Comparison of ENCODE assay signal across 12 cellular contexts in the genomic region with DNA sequence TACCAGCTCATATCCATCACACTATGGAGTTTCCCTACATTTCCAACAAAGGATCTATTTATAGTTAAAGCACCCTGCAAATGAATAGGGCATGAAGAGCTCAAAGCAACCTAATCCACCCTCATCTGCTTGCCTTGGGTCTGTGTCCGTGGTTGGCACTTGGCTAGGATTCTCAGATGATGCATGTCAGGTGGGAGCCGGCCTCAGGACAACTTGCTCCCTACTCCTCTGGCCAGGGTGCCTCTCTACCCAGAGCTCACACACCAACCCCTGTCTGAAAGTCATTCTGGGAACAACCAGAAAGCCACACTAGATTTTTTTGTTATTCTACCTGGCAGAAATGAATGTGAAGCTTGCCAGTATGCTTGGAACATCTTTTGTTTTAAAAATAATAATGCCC. TPM values are rescaled to one million over a fixed set of nuclear protein-coding genes. Genes with fewer than 3 reads are reported as not detected.
A peak's percentile ranks its signal among the peaks of the same experiment; 100 is the strongest.
DNase-seq lines count a peak whose midpoint lies in the region; ATAC-seq and TF ChIP-seq lines count a peak whose summit lies in the region.
"Had no signal": no experiment of that assay in that cellular context is flagged by ENCODE, and none has a peak within 500 bp of the region (broad histone marks: within the 10 kb centered on the region; RNA-seq: fewer than 3 reads in every experiment).

No MANE protein-coding gene starts in this region.

- peak overlapping the region; percentile 96 for H3K27ac Mint-ChIP-seq in activated T-helper 17 cell treated with anti-CD3 and anti-CD28 coated beads, Interleukin-2, amount 50 U/mL, for 72 hours
- no peak overlapping the region for H3K27ac Mint-ChIP-seq in Caco-2 (ENCODE audit: unreplicated experiment)
- H3K27ac Mint-ChIP-seq: WTC11 had no signal

- intact Hi-C loops in lower lobe of right lung (cut with DNase I), result no loop called here
- intact Hi-C loops in stomach (cut with DNase I; ENCODE audit: low total_unique reads), result no loop called here
- intact Hi-C loops in Caco-2 (cut with micrococcal nuclease; ENCODE audit: unreplicated experiment), result no loop called here

- H3K27me3 ChIP-seq in lower lobe of right lung (ENCODE audit: low read depth), result no peaks in the 10 kb centered on the region
- no peaks in the 10 kb centered on the region for H3K27me3 ChIP-seq in stomach
- H3K27me3 ChIP-seq in Caco-2 (replicated peaks; ENCODE audit: control insufficient read depth, insufficient read depth, low read length), result no peaks in the 10 kb centered on the region

- no TSS peak for BruUV-seq in Caco-2 (replicated peaks; lab: Mats Ljungman, UMichigan)

- TF ChIP-seq CTCF in lower lobe of right lung (IDR thresholded peaks at IDR 0.05) (no peak), stomach (IDR thresholded peaks at IDR 0.05) (no peak), Caco-2 (IDR thresholded peaks at IDR 0.05; ENCODE audit: insufficient read depth in 1 of 2, low read depth in 1 of 2, low read length in 1 of 2, severe bottlenecking in 1 of 2, unreplicated experiment in 1 of 2) (no peak)

- H3K36me3 Mint-ChIP-seq in activated T-cell treated with anti-CD3 and anti-CD28 coated beads, Interleukin-2, amount 50 U/mL, for 4 hours (ENCODE audit: insufficient read depth), result peaks cover 11% of the 10 kb centered on the region
- H3K36me3 Mint-ChIP-seq in activated T-helper 17 cell treated with anti-CD3 and anti-CD28 coated beads, Interleukin-2, amount 50 U/mL, for 72 hours (ENCODE audit: low read depth), result peaks cover 10% of the 10 kb centered on the region
- H3K36me3 Mint-ChIP-seq in Caco-2 (ENCODE audit: insufficient read depth, unreplicated experiment), result no peaks in the 10 kb centered on the region
- H3K36me3 Mint-ChIP-seq: WTC11 had no signal

- H3K4me1 ChIP-seq in lower lobe of right lung (peaks cover 92% of the 10 kb centered on the region), stomach (peaks cover 27 to 82% (median 56%) of the 10 kb centered on the region in 4 donors), Caco-2 (peaks cover 3% of the 10 kb centered on the region; the same call in 1 of the 2 replicates)

- no peak for ATAC-seq in activated T-cell treated with anti-CD3 and anti-CD28 coated beads, Interleukin-2, amount 50 U/mL, for 4 hours
- ATAC-seq in activated T-helper 17 cell treated with anti-CD3 and anti-CD28 coated beads, Interleukin-2, amount 50 U/mL, for 72 hours (replicated peaks), result peak; percentile 37
- ATAC-seq in lower lobe of right lung, result no peak
- ATAC-seq: WTC11 had no signal

- H3K9me3 ChIP-seq in lower lobe of right lung (no peaks in the 10 kb centered on the region), stomach (no peaks in the 10 kb centered on the region), Caco-2 (no peaks in the 10 kb centered on the region)

- no peak for TF ChIP-seq POLR2A in stomach (IDR thresholded peaks at IDR 0.05)

- H3K4me3 ChIP-seq in lower lobe of right lung (no peak overlapping the region), stomach (no peak overlapping the region), Caco-2 (ENCODE audit: low read depth, low read length) (no peak overlapping the region)

- POLR2A ChIA-PET in Caco-2 (lab: Charles Lee), result no interaction called here

- peak overlapping the region; percentile 82 for H3K27ac ChIP-seq in lower lobe of right lung
- peak overlapping the region; percentile 50 to 88 (median 53) for H3K27ac ChIP-seq in stomach

- DNase-seq in activated T-cell treated with anti-CD3 and anti-CD28 coated beads, Interleukin-2, amount 50 U/mL, for 4 hours, result no peak
- no peak for DNase-seq in activated T-cell treated with anti-CD3 and anti-CD28 coated beads, Interleukin-2, amount 50 U/mL, for 1 hour
- DNase-seq in lower lobe of right lung (no peak), stomach (no peak), dermis blood vessel endothelial cell (no peak), globus pallidus (ENCODE audit: low spot score) (no peak), Caco-2 (no peak)
- DNase-seq: AML-193, amniotic stem cell, NCI-H2029 treated with DMSO at 0.1 percent for 48 hours had no signal

- H3K36me3 ChIP-seq in lower lobe of right lung (no peaks in the 10 kb centered on the region), stomach (no peaks in the 10 kb centered on the region), Caco-2 (ENCODE audit: control insufficient read depth, insufficient read depth, low read length) (no peaks in the 10 kb centered on the region)

- no peaks in the 10 kb centered on the region for H3K27me3 Mint-ChIP-seq in activated T-cell treated with anti-CD3 and anti-CD28 coated beads, Interleukin-2, amount 50 U/mL, for 4 hours (ENCODE audit: low read depth)
- H3K27me3 Mint-ChIP-seq in activated T-helper 17 cell treated with anti-CD3 and anti-CD28 coated beads, Interleukin-2, amount 50 U/mL, for 72 hours, result no peaks in the 10 kb centered on the region
- no peaks in the 10 kb centered on the region for H3K27me3 Mint-ChIP-seq in Caco-2 (ENCODE audit: insufficient read depth, unreplicated experiment)

- no peaks in the 10 kb centered on the region for H3K9me3 Mint-ChIP-seq in activated T-cell treated with anti-CD3 and anti-CD28 coated beads, Interleukin-2, amount 50 U/mL, for 4 hours
- H3K9me3 Mint-ChIP-seq in activated T-helper 17 cell treated with anti-CD3 and anti-CD28 coated beads, Interleukin-2, amount 50 U/mL, for 72 hours, result no peaks in the 10 kb centered on the region
- peaks cover 1% of the 10 kb centered on the region for H3K9me3 Mint-ChIP-seq in Caco-2 (ENCODE audit: unreplicated experiment)
- H3K9me3 Mint-ChIP-seq: WTC11 had no signal

- CTCF ChIA-PET in Caco-2 (lab: Charles Lee), result no interaction called here

- H3K4me1 Mint-ChIP-seq in activated T-cell treated with anti-CD3 and anti-CD28 coated beads, Interleukin-2, amount 50 U/mL, for 4 hours (ENCODE audit: low read depth), result peaks cover 93% of the 10 kb centered on the region
- peaks cover 71% of the 10 kb centered on the region for H3K4me1 Mint-ChIP-seq in activated T-helper 17 cell treated with anti-CD3 and anti-CD28 coated beads, Interleukin-2, amount 50 U/mL, for 72 hours
- H3K4me1 Mint-ChIP-seq in Caco-2 (ENCODE audit: low read depth, unreplicated experiment), result peaks cover 9% of the 10 kb centered on the region

- H3K4me3 Mint-ChIP-seq in activated T-cell treated with anti-CD3 and anti-CD28 coated beads, Interleukin-2, amount 50 U/mL, for 4 hours, result peak overlapping the region; percentile 54
- peak overlapping the region; percentile 75 for H3K4me3 Mint-ChIP-seq in activated T-helper 17 cell treated with anti-CD3 and anti-CD28 coated beads, Interleukin-2, amount 50 U/mL, for 72 hours
- no peak overlapping the region for H3K4me3 Mint-ChIP-seq in Caco-2 (ENCODE audit: unreplicated experiment)
- H3K4me3 Mint-ChIP-seq: WTC11 had no signal

- no peak for TF ChIP-seq EP300 in stomach (IDR thresholded peaks at IDR 0.05)

- WGBS in stomach, 5 donors, result 58 to 90% (median 72%) methylated on average over 2 of the region's 2 CpGs

RNA-seq across cellular contexts. Expression of a gene that starts 13.2 kb away (rescaled TPM):
- 10 to 100 TPM; 42.4 to 53.9 (median 44.7) TPM for total RNA-seq in activated T-cell treated with anti-CD3 and anti-CD28 coated beads, Interleukin-2, amount 50 U/mL, for 4 hours
- 10 to 100 TPM; 12.3 to 17.0 TPM for total RNA-seq in activated T-helper 17 cell treated with anti-CD3 and anti-CD28 coated beads, Interleukin-2, amount 50 U/mL, for 72 hours
- 48.0 TPM for total RNA-seq in lower lobe of right lung
- total RNA-seq in stomach, result 10 to 100 TPM in 4 of 5 donors, 1 to 10 TPM in 1; 6.2 to 23.8 (median 17.5) TPM
- polyA plus RNA-seq in stomach, result 10 to 100 TPM in 1 of 3 donors, 1 to 10 TPM in 2; 8.2 to 12.7 (median 9.2) TPM
- total RNA-seq in dermis blood vessel endothelial cell, result 12.1 and 20.8 TPM in 2 replicates
- 10.2 and 14.8 TPM in 2 replicates for total RNA-seq in Caco-2 (2022)
